ENCODE assay signal across 12 cellular contexts in the genomic region with DNA sequence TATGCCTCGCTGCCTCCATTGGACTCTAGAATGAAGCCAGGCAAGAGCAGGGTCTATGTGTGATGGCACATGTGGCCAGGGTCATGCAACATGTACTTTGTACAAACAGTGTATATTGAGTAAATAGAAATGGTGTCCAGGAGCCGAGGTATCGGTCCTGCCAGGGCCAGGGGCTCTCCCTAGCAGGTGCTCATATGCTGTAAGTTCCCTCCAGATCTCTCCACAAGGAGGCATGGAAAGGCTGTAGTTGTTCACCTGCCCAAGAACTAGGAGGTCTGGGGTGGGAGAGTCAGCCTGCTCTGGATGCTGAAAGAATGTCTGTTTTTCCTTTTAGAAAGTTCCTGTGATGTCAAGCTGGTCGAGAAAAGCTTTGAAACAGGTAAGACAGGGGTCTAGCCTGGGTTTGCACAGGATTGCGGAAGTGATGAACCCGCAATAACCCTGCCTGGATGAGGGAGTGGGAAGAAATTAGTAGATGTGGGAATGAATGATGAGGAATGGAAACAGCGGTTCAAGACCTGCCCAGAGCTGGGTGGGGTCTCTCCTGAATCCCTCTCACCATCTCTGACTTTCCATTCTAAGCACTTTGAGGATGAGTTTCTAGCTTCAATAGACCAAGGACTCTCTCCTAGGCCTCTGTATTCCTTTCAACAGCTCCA. TPM values are rescaled to one million over a fixed set of nuclear protein-coding genes. Genes with fewer than 3 reads are reported as not detected.
DNase-seq lines count a peak whose midpoint lies in the region; ATAC-seq, FAIRE-seq and TF ChIP-seq lines count a peak whose summit lies in the region.
"Had no signal": no experiment of that assay in that cellular context is flagged by ENCODE, and none has a peak within 500 bp of the region (broad histone marks: within the 10 kb centered on the region; RNA-seq: fewer than 3 reads in every experiment).

No MANE protein-coding gene starts in this region.

- H2BK15ac ChIP-seq in neuronal stem cell (ENCODE audit: low read length): no peak overlapping the region

- intact Hi-C loops in CD8-positive, alpha-beta T cell (cut with DNase I, micrococcal nuclease): loop anchor here (1.0 to 5.0 kb wide), 2 partner anchors 9 to 42 kb away; no protein-coding TSS in a partner anchor
- intact Hi-C loops in kidney (cut with DNase I): no loop called here

- no peak overlapping the region for H2AK5ac ChIP-seq in neuronal stem cell (ENCODE audit: low read depth, low read length)

- no peak overlapping the region for H3K18ac ChIP-seq in neuronal stem cell (ENCODE audit: low read length)

- no peak overlapping the region for H4K8ac ChIP-seq in neuronal stem cell (ENCODE audit: low read depth, low read length)

- H3K79me2 ChIP-seq in Karpas-422 (ENCODE audit: low read length): no peaks in the 10 kb centered on the region

- H3K27ac Mint-ChIP-seq in CD8-positive, alpha-beta T cell: peak overlapping the region; percentile 93
- H3K27ac Mint-ChIP-seq in activated naive CD8-positive, alpha-beta T cell treated with anti-CD3 and anti-CD28 coated beads for 36 hours: peak overlapping the region; percentile 93

- no peak overlapping the region for H3K14ac ChIP-seq in neuronal stem cell (ENCODE audit: low read length)

- ATAC-seq in CD8-positive, alpha-beta T cell: no peak

- WGBS in neuronal stem cell (ENCODE audit: extremely low coverage in 2 of 2, insufficient read length in 2 of 2, insufficient replicate concordance in 1 of 2), 2 donors: no CpG with 5 or more reads among the region's 7 CpGs

- H3K4me3 Mint-ChIP-seq in CD8-positive, alpha-beta T cell: peak overlapping the region; percentile 79
- H3K4me3 Mint-ChIP-seq in activated naive CD8-positive, alpha-beta T cell treated with anti-CD3 and anti-CD28 coated beads for 36 hours: peak overlapping the region; percentile 82

- H3K9me3 ChIP-seq in CD8-positive, alpha-beta T cell (ENCODE audit: low read length): no peaks in the 10 kb centered on the region
- no peaks in the 10 kb centered on the region for H3K9me3 ChIP-seq in Karpas-422 (ENCODE audit: low read length)
- H3K9me3 ChIP-seq in neuronal stem cell (replicated peaks in 1 of 2; ENCODE audit: control insufficient read depth in 2 of 2, insufficient read depth in 1 of 2, low read depth in 1 of 2, low read length in 2 of 2): no peaks in the 10 kb centered on the region
- no peaks in the 10 kb centered on the region for H3K9me3 ChIP-seq in kidney (ENCODE audit: control insufficient read depth in 1 of 2, low read length in 2 of 2)
- H3K9me3 ChIP-seq: thoracic aorta had no signal

- peak overlapping the region; percentile 13 for H3K9ac ChIP-seq in Karpas-422 (ENCODE audit: low read length)
- no peak overlapping the region for H3K9ac ChIP-seq in neuronal stem cell (ENCODE audit: low read depth, low read length, poor library complexity)
- H3K9ac ChIP-seq in kidney (ENCODE audit: low read length in 2 of 2): no peak overlapping the region

- no peaks in the 10 kb centered on the region for H4K20me1 ChIP-seq in Karpas-422 (ENCODE audit: insufficient read depth, low read depth, low read length)

- H2BK12ac ChIP-seq in neuronal stem cell (ENCODE audit: low read length): no peak overlapping the region

- CTCF ChIA-PET in CD8-positive, alpha-beta T cell (lab: Charles Lee): interaction anchor here (0.9 to 13.3 kb wide), 11 partner anchors 7 to 688 kb away, joined by 3 to 408 read pairs (median 8); no protein-coding TSS in a partner anchor

- POLR2A ChIA-PET in CD8-positive, alpha-beta T cell (lab: Charles Lee): interaction anchor here (0.6 to 13.3 kb wide), 12 partner anchors 9 to 908 kb away, joined by 3 to 472 read pairs (median 4); no protein-coding TSS in a partner anchor

- no peaks in the 10 kb centered on the region for H3K79me1 ChIP-seq in neuronal stem cell (ENCODE audit: low read depth, low read length)

- TF ChIP-seq CTCF in CD8-positive, alpha-beta T cell (IDR thresholded peaks at IDR 0.05): no peak
- TF ChIP-seq CTCF in kidney (IDR thresholded peaks at IDR 0.05; ENCODE audit: borderline replicate concordance, extremely low read depth, insufficient read depth): no peak

- H3K27me3 Mint-ChIP-seq in CD8-positive, alpha-beta T cell (ENCODE audit: low read depth): no peaks in the 10 kb centered on the region
- peaks cover 4% of the 10 kb centered on the region for H3K27me3 Mint-ChIP-seq in activated naive CD8-positive, alpha-beta T cell treated with anti-CD3 and anti-CD28 coated beads for 36 hours

- peak overlapping the region; percentile 14 for H3K4me3 ChIP-seq in CD8-positive, alpha-beta T cell (ENCODE audit: low read depth, low read length)
- H3K4me3 ChIP-seq in Karpas-422 (ENCODE audit: low read length) (no peak overlapping the region), neuronal stem cell (ENCODE audit: low read length in 2 of 2) (no peak overlapping the region), kidney (ENCODE audit: low read length in 2 of 2) (no peak overlapping the region)
- H3K4me3 ChIP-seq: thoracic aorta had no signal

- no peak overlapping the region for H2AFZ ChIP-seq in Karpas-422 (ENCODE audit: low read length)
- H2AFZ ChIP-seq in neuronal stem cell (ENCODE audit: low read length): peak overlapping the region; percentile 82

- H3K36me3 ChIP-seq in CD8-positive, alpha-beta T cell (ENCODE audit: insufficient read depth, low read length): peaks cover 78% of the 10 kb centered on the region
- H3K36me3 ChIP-seq in Karpas-422 (ENCODE audit: insufficient read depth, low read length): no peaks in the 10 kb centered on the region
- no peaks in the 10 kb centered on the region for H3K36me3 ChIP-seq in neuronal stem cell (replicated peaks in 1 of 2; ENCODE audit: control insufficient read depth in 2 of 2, insufficient read depth in 2 of 2, low read length in 2 of 2)
- H3K36me3 ChIP-seq in kidney (ENCODE audit: control insufficient read depth in 1 of 2, insufficient read depth in 2 of 2, low read length in 2 of 2): no peaks in the 10 kb centered on the region
- H3K36me3 ChIP-seq: thoracic aorta had no signal

- no peaks in the 10 kb centered on the region for H3K9me2 ChIP-seq in Karpas-422 (replicated peaks; ENCODE audit: insufficient read depth, low read length)

- DNase-seq in CD8-positive, alpha-beta T cell: no peak
- DNase-seq in Karpas-422 (no peak), neuronal stem cell (ENCODE audit: low spot score) (no peak), kidney (no peak), NCI-H2081 treated with DMSO at 0.1 percent for 48 hours (lab: John Stamatoyannopoulos, UW) (no peak), NCI-H69 (lab: John Stamatoyannopoulos, UW) (no peak)
- DNase-seq in activated naive CD8-positive, alpha-beta T cell treated with anti-CD3 and anti-CD28 coated beads for 36 hours: no peak
- no peak for DNase-seq in stimulated activated naive CD4-positive, alpha-beta T cell treated with Interleukin-2 at 50 U/mL for 16 hours (lab: John Stamatoyannopoulos, UW)
- DNase-seq: Calu3, NCI-H1048 had no signal

- H3K4me1 Mint-ChIP-seq in CD8-positive, alpha-beta T cell (ENCODE audit: low read depth): peaks cover 94% of the 10 kb centered on the region
- H3K4me1 Mint-ChIP-seq in activated naive CD8-positive, alpha-beta T cell treated with anti-CD3 and anti-CD28 coated beads for 36 hours: peaks cover 91% of the 10 kb centered on the region

- H3K36me3 Mint-ChIP-seq in CD8-positive, alpha-beta T cell: peaks cover 91% of the 10 kb centered on the region
- H3K36me3 Mint-ChIP-seq in activated naive CD8-positive, alpha-beta T cell treated with anti-CD3 and anti-CD28 coated beads for 36 hours: peaks cover 90% of the 10 kb centered on the region

- H4K91ac ChIP-seq in neuronal stem cell (ENCODE audit: low read depth, low read length, poor library complexity): no peak overlapping the region

- no peak overlapping the region for H2BK120ac ChIP-seq in neuronal stem cell (ENCODE audit: low read depth, low read length)

- H3K4me2 ChIP-seq in Karpas-422 (ENCODE audit: low read depth, low read length, poor library complexity, severe bottlenecking) (no peak overlapping the region), neuronal stem cell (ENCODE audit: insufficient read depth, low read length, poor library complexity, severe bottlenecking) (no peak overlapping the region)

- no peak overlapping the region for H2BK5ac ChIP-seq in neuronal stem cell (ENCODE audit: low read length)

- no peaks in the 10 kb centered on the region for H3K27me3 ChIP-seq in CD8-positive, alpha-beta T cell (ENCODE audit: insufficient read depth, low read length)
- H3K27me3 ChIP-seq in Karpas-422 (ENCODE audit: low read length): no peaks in the 10 kb centered on the region
- no peaks in the 10 kb centered on the region for H3K27me3 ChIP-seq in neuronal stem cell (ENCODE audit: control insufficient read depth in 3 of 3, insufficient read depth in 3 of 3, low read depth in 1 of 3, low read length in 3 of 3)

- no peak for FAIRE-seq in kidney (lab: Jason Lieb, UNC)
- FAIRE-seq: keratinocyte had no signal

- H3K4me1 ChIP-seq in CD8-positive, alpha-beta T cell (ENCODE audit: insufficient read depth, low read length): peaks cover 96% of the 10 kb centered on the region
- H3K4me1 ChIP-seq in Karpas-422 (ENCODE audit: low read length): peaks cover 38% of the 10 kb centered on the region
- H3K4me1 ChIP-seq in neuronal stem cell (ENCODE audit: control insufficient read depth in 2 of 2, insufficient read depth in 1 of 2, low read depth in 1 of 2, low read length in 2 of 2): peaks cover 12 to 15% of the 10 kb centered on the region in 2 donors
- H3K4me1 ChIP-seq in kidney (ENCODE audit: control insufficient read depth in 1 of 2, insufficient read depth in 1 of 2, low read depth in 1 of 2, low read length in 2 of 2): peaks cover 24 to 28% of the 10 kb centered on the region in 2 donors

- H3K23ac ChIP-seq in neuronal stem cell (ENCODE audit: low read depth, low read length, poor library complexity): no peak overlapping the region

- H3K4ac ChIP-seq in neuronal stem cell (ENCODE audit: low read length): no peak overlapping the region

- no peaks in the 10 kb centered on the region for H3K9me3 Mint-ChIP-seq in CD8-positive, alpha-beta T cell
- no peaks in the 10 kb centered on the region for H3K9me3 Mint-ChIP-seq in activated naive CD8-positive, alpha-beta T cell treated with anti-CD3 and anti-CD28 coated beads for 36 hours

- H3K27ac ChIP-seq in CD8-positive, alpha-beta T cell (ENCODE audit: low read depth, low read length): peak overlapping the region; percentile 55
- H3K27ac ChIP-seq in Karpas-422 (ENCODE audit: low read length) (peak overlapping the region; percentile 43), neuronal stem cell (replicated peaks; ENCODE audit: low read length) (no peak overlapping the region), kidney (ENCODE audit: low read depth in 2 of 2, low read length in 2 of 2) (peak overlapping the region in 1 of 2 donors; percentile 8)
- H3K27ac ChIP-seq: thoracic aorta had no signal

RNA-seq across cellular contexts. Expression of a gene that starts 39.6 kb away (rescaled TPM):
- 10 to 100 TPM; 27.2 to 35.6 TPM for total RNA-seq in CD8-positive, alpha-beta T cell
- total RNA-seq in Karpas-422 (2014; rRNA removed; shearing (Covaris generic); ENCODE audit: low replicate concordance): 163 and 459 TPM in 2 replicates
- 100 to 1,000 TPM; 197 to 208 TPM for total RNA-seq in activated naive CD8-positive, alpha-beta T cell treated with anti-CD3 and anti-CD28 coated beads for 36 hours
- 182 TPM for polyA plus RNA-seq in neuronal stem cell (2013, experiment 1 of 2)
- polyA plus RNA-seq in neuronal stem cell (2013, experiment 2 of 2): 180 TPM
- total RNA-seq in kidney: 205 TPM
- 523 TPM for polyA plus RNA-seq in kidney (ENCODE audit: insufficient read depth, low read depth, low replicate concordance)

RNA-seq across cellular contexts. Expression of a gene that starts 48.7 kb away (rescaled TPM):
- total RNA-seq in CD8-positive, alpha-beta T cell: 1 to 10 TPM; 7.9 to 8.3 TPM
- 3.8 and 6.1 TPM in 2 replicates for total RNA-seq in Karpas-422 (2014; rRNA removed; shearing (Covaris generic); ENCODE audit: low replicate concordance)
- total RNA-seq in activated naive CD8-positive, alpha-beta T cell treated with anti-CD3 and anti-CD28 coated beads for 36 hours: 1 to 10 TPM; 8.2 to 8.7 TPM
- polyA plus RNA-seq in neuronal stem cell (2013, experiment 1 of 2): 21.7 TPM
- 20.3 TPM for polyA plus RNA-seq in neuronal stem cell (2013, experiment 2 of 2)
- 34.1 TPM for total RNA-seq in kidney
- 45.2 TPM for polyA plus RNA-seq in kidney (ENCODE audit: insufficient read depth, low read depth, low replicate concordance)
